Comparison of ENCODE assay signal across 8 cellular contexts in the genomic region with DNA sequence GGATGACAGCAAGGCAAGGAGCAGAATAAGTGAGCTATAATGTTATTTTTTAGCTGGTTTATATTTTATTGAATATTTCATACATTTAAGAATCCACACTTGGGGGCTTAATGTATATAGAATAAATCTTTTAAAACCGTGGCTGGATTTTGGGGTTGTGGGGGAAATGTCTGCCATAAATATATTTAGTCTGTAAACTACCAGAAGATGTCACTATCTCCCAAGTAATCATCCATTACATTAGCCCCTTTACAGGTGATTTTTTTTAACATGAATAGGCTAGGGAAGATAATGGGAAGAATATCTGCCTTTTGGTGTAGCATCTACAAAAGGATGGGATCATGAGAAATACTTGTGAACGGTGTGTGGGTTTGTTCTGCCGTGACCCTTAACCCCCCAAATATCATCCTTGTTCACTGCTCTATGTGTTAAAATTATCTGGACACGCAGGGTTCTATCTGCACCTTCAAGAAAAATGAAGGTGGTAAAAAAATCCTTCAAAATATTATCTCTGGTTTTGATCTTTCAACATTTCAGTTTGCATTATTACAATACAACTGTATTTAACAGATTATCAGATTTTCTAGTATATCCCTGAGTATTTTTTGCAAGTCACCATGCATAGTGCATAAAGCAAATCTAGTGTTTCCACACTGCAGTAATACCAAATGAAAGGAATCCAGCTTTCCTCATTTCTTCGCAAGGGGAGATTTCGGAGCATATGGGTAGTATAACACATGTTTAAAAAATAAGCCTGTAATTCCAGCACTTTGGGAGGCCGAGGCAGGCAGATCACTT. TPM values are rescaled to one million over a fixed set of nuclear protein-coding genes. Genes with fewer than 3 reads are reported as not detected.
A peak's percentile ranks its signal among the peaks of the same experiment; 100 is the strongest.
DNase-seq lines count a peak whose midpoint lies in the region; ATAC-seq and TF ChIP-seq lines count a peak whose summit lies in the region.

No MANE protein-coding gene starts in this region.

- H3K9me3 Mint-ChIP-seq in activated naive CD4-positive, alpha-beta T cell treated with anti-CD3 and anti-CD28 coated beads, Interleukin-2, amount 10 ng/mL, durations not matched to agents 7 days and 5 days, result no peaks in the 10 kb centered on the region

- in situ Hi-C loops in Panc1 (cut with HindIII; ENCODE audit: low pct_unique_long_range_greater_than_20kb, low sequenced_read_pairs), result no loop called here

- peak; percentile 76 for ATAC-seq in HCT116
- ATAC-seq in Panc1, result peak; percentile 73; the same call in 1 of the 2 replicates
- ATAC-seq in GM18861 (IDR thresholded peaks at IDR 0.05; ENCODE audit: unreplicated experiment), result no peak
- ATAC-seq in GM19395 (IDR thresholded peaks at IDR 0.05; ENCODE audit: unreplicated experiment), result no peak

- H3K4me1 Mint-ChIP-seq in activated naive CD4-positive, alpha-beta T cell treated with anti-CD3 and anti-CD28 coated beads, Interleukin-2, amount 10 ng/mL, durations not matched to agents 7 days and 5 days, result no peaks in the 10 kb centered on the region

- no peak overlapping the region for H2AFZ ChIP-seq in HCT116 (ENCODE audit: low read depth, low read length, poor library complexity, severe bottlenecking)

- H3K9me2 ChIP-seq in HCT116 (ENCODE audit: insufficient read depth), result no peaks in the 10 kb centered on the region

- RAD21 ChIA-PET in HCT116 (lab: Charles Lee; ENCODE audit: low non-redundant PET in 1 of 2, low total read pairs in 2 of 2, uncharacterized antibody in 2 of 2, unreplicated experiment in 2 of 2), result interaction anchor here in 1 of 2 experiments (0.7 to 1.3 kb wide), 2 partner anchors 56 to 206 kb away, joined by 3 to 4 read pairs; no protein-coding TSS in a partner anchor

- H3K9ac ChIP-seq in HCT116 (ENCODE audit: low read length), result no peak overlapping the region

- no peaks in the 10 kb centered on the region for H3K79me2 ChIP-seq in HCT116 (ENCODE audit: insufficient read depth, low read length)

- CTCF ChIA-PET in HCT116 (lab: Charles Lee) (interaction anchor here (0.9 to 2.8 kb wide), 11 partner anchors 9 to 975 kb away, joined by 3 to 40 read pairs (median 5); a partner anchor contains a TSS), Panc1 (lab: Charles Lee) (interaction anchor here (0.5 kb wide), 1 partner anchor 20 kb away, joined by 3 read pairs; no protein-coding TSS in a partner anchor)
- CTCF ChIA-PET in activated naive CD4-positive, alpha-beta T cell treated with anti-CD3 and anti-CD28 coated beads, Interleukin-2, amount 10 ng/mL, durations not matched to agents 7 days and 5 days (lab: Charles Lee), result interaction anchor here (1.1 to 2.0 kb wide), 2 partner anchors 114 to 323 kb away, joined by 3 to 7 read pairs; no protein-coding TSS in a partner anchor

- intact Hi-C loops in HCT116 (cut with micrococcal nuclease), result loop anchor here (1.0 kb wide), 3 partner anchors 205 to 385 kb away; no protein-coding TSS in a partner anchor
- intact Hi-C loops in Panc1 (cut with micrococcal nuclease; ENCODE audit: unreplicated experiment), result loop anchor here (1.0 to 10.0 kb wide), 4 partner anchors 114 to 384 kb away; no protein-coding TSS in a partner anchor

- no peak overlapping the region for H3K4me3 Mint-ChIP-seq in activated naive CD4-positive, alpha-beta T cell treated with anti-CD3 and anti-CD28 coated beads, Interleukin-2, amount 10 ng/mL, durations not matched to agents 7 days and 5 days

- no peaks in the 10 kb centered on the region for H4K20me1 ChIP-seq in HCT116 (ENCODE audit: insufficient read depth)

- TF ChIP-seq RAD21 in HCT116 (IDR thresholded peaks at IDR 0.05; ENCODE audit: low read depth), result peak; percentile 81

- H3K4me1 ChIP-seq in HCT116 (ENCODE audit: control insufficient read depth in 1 of 2, insufficient read depth in 2 of 2, low read length in 2 of 2), result no peaks in the 10 kb centered on the region
- H3K4me1 ChIP-seq in Panc1 (ENCODE audit: control insufficient read depth, insufficient read depth, low read length), result no peaks in the 10 kb centered on the region

- peaks cover 4% of the 10 kb centered on the region for H3K27me3 Mint-ChIP-seq in activated naive CD4-positive, alpha-beta T cell treated with anti-CD3 and anti-CD28 coated beads, Interleukin-2, amount 10 ng/mL, durations not matched to agents 7 days and 5 days

- H3K4me2 ChIP-seq in HCT116 (ENCODE audit: low read length), result no peak overlapping the region

- H3K27ac Mint-ChIP-seq in activated naive CD4-positive, alpha-beta T cell treated with anti-CD3 and anti-CD28 coated beads, Interleukin-2, amount 10 ng/mL, durations not matched to agents 7 days and 5 days, result no peak overlapping the region

- no peak for TF ChIP-seq POLR2A in HCT116 (IDR thresholded peaks at IDR 0.05; ENCODE audit: borderline replicate concordance, extremely low read depth, insufficient read depth, insufficient read length)

- H3K36me3 Mint-ChIP-seq in activated naive CD4-positive, alpha-beta T cell treated with anti-CD3 and anti-CD28 coated beads, Interleukin-2, amount 10 ng/mL, durations not matched to agents 7 days and 5 days, result no peaks in the 10 kb centered on the region

- POLR2A ChIA-PET in HCT116 (lab: Charles Lee), result no interaction called here
- POLR2A ChIA-PET in Panc1 (lab: Charles Lee), result no interaction called here

- peak; percentile 25 for DNase-seq in AG08395 (ENCODE audit: low spot score)
- DNase-seq in HCT116 (ENCODE audit: low read depth, low spot score), result peak; percentile 33
- DNase-seq in Panc1 (ENCODE audit: low read depth, low spot score), result peak; percentile 5
- peak; percentile 5 for DNase-seq in foreskin melanocyte
- DNase-seq in T-helper 1 cell, result no peak
- no peak for DNase-seq in activated naive CD4-positive, alpha-beta T cell treated with anti-CD3 and anti-CD28 coated beads, Interleukin-2, amount 10 ng/mL, durations not matched to agents 7 days and 5 days

- BruUV-seq in HCT116 (replicated peaks; lab: Mats Ljungman, UMichigan), result no TSS peak
- no TSS peak for BruUV-seq in Panc1 (replicated peaks; lab: Mats Ljungman, UMichigan)

- TF ChIP-seq CTCF in HCT116 (IDR thresholded peaks at IDR 0.05 in 2 of 3, conservative IDR thresholded peaks at IDR 0.05 in 1 of 3; ENCODE audit: borderline replicate concordance in 1 of 3, insufficient read depth in 1 of 3, low read depth in 2 of 3, low read length in 2 of 3) (peak; percentile 16 to 80 (median 57); a peak in 4 of 6 replicates), Panc1 (IDR thresholded peaks at IDR 0.05) (peak; percentile 53; the same call in 1 of the 2 replicates)

- H3K27me3 ChIP-seq in HCT116 (ENCODE audit: insufficient read depth, low read length) (peaks cover 3% of the 10 kb centered on the region; the same call in 1 of the 2 replicates), Panc1 (ENCODE audit: control insufficient read depth, insufficient read depth, low read length) (peaks cover 5% of the 10 kb centered on the region)

- H3K4me3 ChIP-seq in HCT116 (replicated peaks in 1 of 2; ENCODE audit: low read depth in 1 of 2, low read length in 2 of 2) (no peak overlapping the region), Panc1 (ENCODE audit: low read depth in 2 of 2, low read length in 2 of 2) (no peak overlapping the region)

- no peaks in the 10 kb centered on the region for H3K36me3 ChIP-seq in HCT116 (ENCODE audit: control insufficient read depth in 1 of 2, insufficient read depth in 2 of 2, low read length in 2 of 2)
- no peaks in the 10 kb centered on the region for H3K36me3 ChIP-seq in Panc1 (ENCODE audit: control insufficient read depth, insufficient read depth, low read length)

- H3K9me3 ChIP-seq in HCT116 (ENCODE audit: control insufficient read depth in 1 of 2, insufficient read depth in 1 of 2, low read depth in 1 of 2, low read length in 2 of 2) (no peaks in the 10 kb centered on the region), Panc1 (ENCODE audit: control insufficient read depth, insufficient read depth, low read depth, low read length) (no peaks in the 10 kb centered on the region)

- H3K27ac ChIP-seq in HCT116 (ENCODE audit: low read depth, low read length) (no peak overlapping the region), Panc1 (ENCODE audit: low read length) (no peak overlapping the region)

TF ChIP-seq in HCT116, 20 proteins besides CTCF, POLR2A, EP300 and RAD21:
- no peak for TF ChIP-seq ELF1 (IDR thresholded peaks at IDR 0.05; ENCODE audit: borderline replicate concordance, low read depth)

RNA-seq across cellular contexts. Expression of a gene that starts 8.0 kb away (rescaled TPM):
- total RNA-seq in HCT116 (2021; ENCODE audit: unreplicated experiment), result not detected
- not detected in 2 replicates for polyA plus RNA-seq in HCT116 (2012)
- total RNA-seq in Panc1 (2021; ENCODE audit: unreplicated experiment), result not detected
- not detected for polyA plus RNA-seq in Panc1 (2012; ENCODE audit: insufficient read length)

Comparison
In these comparisons a context has a peak if more than half of its experiments do, and no peak if none do; other contexts are left out.
1. DNase-seq: peak in AG08395 (single experiment), HCT116 (single experiment), Panc1 (single experiment) and foreskin melanocyte (single experiment); none in T-helper 1 cell (0 of 5) and activated naive CD4-positive, alpha-beta T cell treated with anti-CD3 and anti-CD28 coated beads, Interleukin-2, amount 10 ng/mL, durations not matched to agents 7 days and 5 days (single experiment).
2. ATAC-seq: peak in HCT116 (single experiment) and Panc1 (single experiment); none in GM18861 (single experiment) and GM19395 (single experiment).